8 cellular contexts compared by ENCODE assay signal in the genomic region with DNA sequence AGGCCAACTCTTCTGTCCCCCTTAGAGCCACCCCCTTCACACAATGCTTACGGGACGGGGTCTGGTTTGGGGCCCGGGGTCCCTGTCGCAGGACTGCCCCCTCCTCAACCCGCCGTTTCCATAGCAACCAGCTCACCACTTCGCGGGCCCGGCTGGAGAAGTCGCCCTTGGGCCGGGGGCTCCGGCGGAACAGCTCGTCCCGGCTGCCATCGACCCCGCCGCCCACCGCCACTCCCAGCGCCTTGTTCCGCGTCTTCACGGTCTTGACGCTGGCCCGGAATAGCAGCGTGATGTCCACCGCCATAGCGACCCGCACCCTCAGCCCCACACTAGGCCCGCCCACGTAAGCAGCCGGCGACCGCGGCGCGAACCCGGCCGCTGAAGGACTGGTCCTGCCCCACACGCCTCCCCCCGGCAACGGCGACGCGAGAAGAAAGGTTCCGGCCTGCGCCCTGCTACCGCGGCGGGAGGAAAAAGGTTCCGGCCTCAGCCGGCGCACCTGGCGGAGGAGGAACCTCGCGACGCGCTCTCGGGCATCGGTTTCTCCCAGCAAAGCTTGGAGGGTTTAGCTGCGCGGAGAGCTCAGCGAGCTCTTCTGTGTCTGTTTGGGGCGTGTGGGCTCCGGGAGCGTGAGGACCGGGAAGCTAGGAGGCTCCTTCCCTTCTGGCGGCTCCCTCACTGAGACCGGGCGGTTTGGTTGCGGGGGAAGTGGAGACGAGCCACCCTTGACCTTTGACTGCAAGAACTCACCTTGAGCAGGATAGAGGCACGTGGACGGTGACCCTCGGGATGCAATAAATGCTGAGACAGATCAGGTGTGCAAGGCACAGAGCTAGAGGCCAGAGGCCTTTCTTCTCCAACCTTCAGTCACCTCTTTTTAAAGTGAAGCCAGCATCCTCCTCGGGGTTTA.
DNase-seq lines count a peak whose midpoint lies in the region; ATAC-seq lines count a peak whose summit lies in the region.

A gene (minus strand): TSS at position 388 of the 910 bp plus-strand sequence. CDS start 84 bp downstream, at position 304.

- DNase-seq in AG08396 (ENCODE audit: low spot score) (peak; percentile 91), NCI-H226 (peak; percentile 62), iris pigment epithelial cell (ENCODE audit: low read depth) (peak; percentile 88)
- peak; percentile 73 for DNase-seq in activated CD4-positive, CD25-positive, alpha-beta regulatory T cell treated with anti-CD3 and anti-CD28 coated beads, Interleukin-2, amount 50 U/mL, for 16 hours (ENCODE audit: low read depth, low spot score)
- peak; percentile 81 for DNase-seq in central memory CD4-positive, alpha-beta T cell
- peak; percentile 81 to 91 (median 82) for DNase-seq in stimulated activated CD4-positive, alpha-beta T cell treated with anti-CD3 and anti-CD28 coated beads, Interleukin-12 subunit alpha, Interleukin-12 subunit beta, amount 100 ng/mL, for 48 hours (ENCODE audit: low read depth in 2 of 3, low spot score in 1 of 3)

- ATAC-seq in GM18907 (IDR thresholded peaks at IDR 0.05; ENCODE audit: unreplicated experiment) (peak; percentile 91), HG03139 (IDR thresholded peaks at IDR 0.05; ENCODE audit: unreplicated experiment) (peak; percentile 82)

Comparison
In these comparisons a context has a peak if more than half of its experiments do, and no peak if none do; other contexts are left out.
1. Peak in every context shown above with its lines: DNase-seq and ATAC-seq.